Comparison of ENCODE assay signal across 1 cellular context in the genomic region with DNA sequence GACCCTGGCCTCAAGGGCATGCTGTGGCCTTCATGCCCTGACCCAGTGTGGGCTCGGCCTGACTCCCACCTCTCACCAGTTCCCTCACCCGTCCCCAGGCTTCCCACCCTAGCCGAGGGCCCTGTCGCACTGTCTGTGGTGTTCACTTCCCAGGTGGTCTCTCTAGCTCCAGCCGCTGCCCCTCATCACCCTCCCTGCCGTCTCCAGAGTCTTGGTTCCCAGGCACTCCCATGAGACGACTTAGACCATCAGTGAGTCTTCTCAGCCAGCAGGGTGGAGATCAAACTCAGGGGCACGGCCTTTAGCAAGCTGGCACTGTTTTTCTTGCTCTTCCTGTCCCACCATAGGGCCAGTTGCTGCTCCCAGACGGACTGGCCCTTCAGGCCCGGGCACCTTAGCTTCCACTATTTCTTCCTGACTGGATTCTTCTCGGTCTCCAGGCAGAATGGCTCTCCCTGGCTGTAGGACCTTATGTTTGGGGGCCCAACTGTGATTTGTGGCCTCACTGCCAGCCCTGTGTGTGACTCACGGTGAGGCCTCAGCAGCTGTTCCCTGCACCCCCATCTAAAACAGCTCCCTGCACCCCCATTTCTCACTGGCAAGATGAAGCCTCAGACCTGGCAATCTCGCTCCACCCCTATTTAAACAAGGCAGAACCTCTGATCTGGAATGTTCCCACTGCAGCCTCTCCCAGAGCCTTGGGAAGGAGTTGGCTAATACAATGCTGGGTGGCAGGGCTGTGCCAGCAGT.
TF ChIP-seq lines count a peak whose summit lies in the region.

No MANE protein-coding gene starts in this region.

TF ChIP-seq in liver, 16 proteins besides CTCF, POLR2A, EP300 and RAD21 (continued from another document):
- TF ChIP-seq JUND (IDR thresholded peaks at IDR 0.05) = no peak
